In genomic region chr5:81852277-81853004, GRCh38 we compare ENCODE assay signal across 8 cellular contexts.
DNase-seq lines count a peak whose midpoint lies in the region; ATAC-seq and TF ChIP-seq lines count a peak whose summit lies in the region.

No MANE protein-coding gene starts in this region.

- intact Hi-C loops in activated CD8-positive, alpha-beta T cell treated with anti-CD3 and anti-CD28 coated beads for 36 hours (cut with micrococcal nuclease), result loop anchor here (5.0 kb wide), 2 partner anchors 120 to 345 kb away; partner anchors contain the start of gene ATG10

- no peaks in the 10 kb centered on the region for H3K9me3 ChIP-seq in neutrophil

- DNase-seq in NCI-H1105 treated with DMSO at 0.1 percent for 48 hours (lab: John Stamatoyannopoulos, UW) (peak; percentile 10), NCI-H1105 (lab: John Stamatoyannopoulos, UW) (no peak), NCI-H1092 (lab: John Stamatoyannopoulos, UW) (peak; percentile 20), fibroblast of villous mesenchyme (ENCODE audit: low read depth) (peak; percentile 34)
- peak; percentile 18 for DNase-seq in activated CD8-positive, alpha-beta T cell treated with anti-CD3 and anti-CD28 coated beads for 36 hours

- peak overlapping the region; percentile 73 for H3K4me3 Mint-ChIP-seq in activated CD8-positive, alpha-beta T cell treated with anti-CD3 and anti-CD28 coated beads for 36 hours

- no peaks in the 10 kb centered on the region for H3K9me3 Mint-ChIP-seq in activated CD8-positive, alpha-beta T cell treated with anti-CD3 and anti-CD28 coated beads for 36 hours

- POLR2A ChIA-PET in activated CD8-positive, alpha-beta T cell treated with anti-CD3 and anti-CD28 coated beads for 36 hours (lab: Charles Lee), result interaction anchor here (0.7 to 4.1 kb wide), 8 partner anchors 13 to 551 kb away, joined by 3 to 42 read pairs (median 4); partner anchors contain the start of genes SSBP2 and ZCCHC9

- peaks cover 28 to 33% of the 10 kb centered on the region in 2 experiments for H3K4me1 ChIP-seq in neutrophil (ENCODE audit: control insufficient read depth in 1 of 2, insufficient read depth in 1 of 2, low read depth in 1 of 2, low read length in 1 of 2)

- H3K4me3 ChIP-seq in fibroblast of villous mesenchyme (ENCODE audit: low read depth, low read length) (peak overlapping the region; percentile 55), neutrophil (ENCODE audit: low read depth in 1 of 2, low read length in 1 of 2) (peak overlapping the region; percentile 62 to 66)

- H3K4me1 Mint-ChIP-seq in activated CD8-positive, alpha-beta T cell treated with anti-CD3 and anti-CD28 coated beads for 36 hours (ENCODE audit: low read depth), result peaks cover 40% of the 10 kb centered on the region

- no peaks in the 10 kb centered on the region for H3K27me3 ChIP-seq in neutrophil

- peak; percentile 11 for ATAC-seq in activated CD8-positive, alpha-beta T cell treated with anti-CD3 and anti-CD28 coated beads for 36 hours
- ATAC-seq in HG02571 (IDR thresholded peaks at IDR 0.05; ENCODE audit: unreplicated experiment) (no peak), GM18498 (IDR thresholded peaks at IDR 0.05; ENCODE audit: unreplicated experiment) (no peak)

- CTCF ChIA-PET in activated CD8-positive, alpha-beta T cell treated with anti-CD3 and anti-CD28 coated beads for 36 hours (lab: Charles Lee), result interaction anchor here (1.0 to 3.3 kb wide), 11 partner anchors 9 to 345 kb away, joined by 3 to 25 read pairs (median 4); partner anchors contain the start of gene SSBP2

- no peak for TF ChIP-seq CTCF in activated CD8-positive, alpha-beta T cell treated with anti-CD3 and anti-CD28 coated beads for 36 hours (IDR thresholded peaks at IDR 0.05)
- TF ChIP-seq CTCF in fibroblast of villous mesenchyme (IDR thresholded peaks at IDR 0.05; ENCODE audit: insufficient read depth, low read depth, low read length) (no peak), neutrophil (IDR thresholded peaks at IDR 0.05) (no peak)

- H3K36me3 ChIP-seq in neutrophil, result no peaks in the 10 kb centered on the region

- H3K27me3 Mint-ChIP-seq in activated CD8-positive, alpha-beta T cell treated with anti-CD3 and anti-CD28 coated beads for 36 hours, result no peaks in the 10 kb centered on the region

- peak overlapping the region; percentile 87 for H3K27ac Mint-ChIP-seq in activated CD8-positive, alpha-beta T cell treated with anti-CD3 and anti-CD28 coated beads for 36 hours

- peak overlapping the region; percentile 79 for H3K27ac ChIP-seq in neutrophil

- H3K36me3 Mint-ChIP-seq in activated CD8-positive, alpha-beta T cell treated with anti-CD3 and anti-CD28 coated beads for 36 hours (ENCODE audit: low read depth), result no peaks in the 10 kb centered on the region
